Comparison of ENCODE assay signal across 13 cellular contexts in the genomic region with DNA sequence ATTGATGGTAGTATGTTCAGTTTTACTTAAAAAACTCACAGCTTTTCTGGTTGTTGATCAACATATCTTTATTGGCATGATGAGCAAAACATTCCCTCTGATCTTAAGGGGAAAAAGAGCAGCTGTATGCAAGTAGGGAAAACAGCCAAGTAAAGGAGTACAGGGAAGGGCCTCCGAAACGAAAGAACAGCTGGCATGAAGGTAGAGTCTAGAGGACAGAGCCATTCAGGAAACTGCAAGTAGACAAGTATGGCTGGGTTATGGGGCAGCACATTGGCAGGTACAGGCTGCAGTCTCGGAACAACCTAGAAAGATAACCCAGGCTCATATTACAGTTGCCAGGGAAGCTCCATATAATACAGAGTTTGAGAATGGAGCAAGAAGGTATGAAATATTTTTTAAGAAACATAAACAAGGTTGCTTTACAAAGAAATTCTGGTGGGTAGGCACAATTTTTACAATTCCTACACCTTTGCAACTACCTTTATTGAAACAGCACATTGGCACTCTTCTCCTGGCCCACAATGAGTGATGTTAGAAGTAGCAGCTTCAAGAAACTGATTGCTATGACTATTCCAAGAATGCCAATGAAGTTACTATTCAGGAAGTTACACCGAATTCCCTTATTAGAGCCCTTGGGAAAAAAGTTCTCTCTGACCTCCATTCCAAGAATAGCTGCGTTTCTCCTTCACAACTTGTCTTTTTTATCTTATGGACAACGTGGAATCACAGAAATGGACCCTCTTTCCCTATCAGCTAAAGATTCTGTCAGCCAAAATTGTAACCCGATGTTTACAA. TPM values are rescaled to one million over a fixed set of nuclear protein-coding genes. Genes with fewer than 3 reads are reported as not detected.
DNase-seq lines count a peak whose midpoint lies in the region; ATAC-seq and TF ChIP-seq lines count a peak whose summit lies in the region.
"Had no signal": no experiment of that assay in that cellular context is flagged by ENCODE, and none has a peak within 500 bp of the region (broad histone marks: within the 10 kb centered on the region; RNA-seq: fewer than 3 reads in every experiment).

No MANE protein-coding gene starts in this region.

- no peak overlapping the region for H3K9ac ChIP-seq in mammary epithelial cell (ENCODE audit: insufficient read depth, low read length)

- H3K27me3 ChIP-seq in mammary epithelial cell (ENCODE audit: insufficient read depth, low read length) (no peaks in the 10 kb centered on the region), thoracic aorta (replicated peaks; ENCODE audit: insufficient read depth) (no peaks in the 10 kb centered on the region)
- H3K27me3 ChIP-seq: heart right ventricle had no signal

- WGBS in mammary epithelial cell (ENCODE audit: low coverage, missing lambda C conversion rate) = 64% methylated on average over 7 of the region's 7 CpGs

- peaks cover 1% of the 10 kb centered on the region for H4K20me1 ChIP-seq in mammary epithelial cell (ENCODE audit: insufficient read depth, low read length)

- H3K4me1 ChIP-seq in mammary epithelial cell (ENCODE audit: insufficient read depth, low read length) = peaks cover 63% of the 10 kb centered on the region
- peaks cover 11 to 15% of the 10 kb centered on the region in 2 donors for H3K4me1 ChIP-seq in thoracic aorta (ENCODE audit: control insufficient read depth in 1 of 2, low read depth in 2 of 2)

- TF ChIP-seq CTCF in mammary epithelial cell (conservative IDR thresholded peaks at IDR 0.05 in 1 of 2, IDR thresholded peaks at IDR 0.05 in 1 of 2; ENCODE audit: extremely low read depth in 1 of 2, insufficient read depth in 1 of 2, low read depth in 1 of 2, low read length in 2 of 2) = no peak
- no peak for TF ChIP-seq CTCF in thoracic aorta (IDR thresholded peaks at IDR 0.05)

- H3K4me3 ChIP-seq in mammary epithelial cell (replicated peaks in 1 of 3; ENCODE audit: insufficient read depth in 1 of 3, low read depth in 2 of 3, low read length in 3 of 3) (no peak overlapping the region), thoracic aorta (peak overlapping the region; percentile 9)
- H3K4me3 ChIP-seq: heart right ventricle had no signal

- DNase-seq in Right ventricle myocardium superior (no peak), cardiac septum (ENCODE audit: low spot score) (no peak), mammary epithelial cell (no peak), left lobe of liver (ENCODE audit: low spot score) (no peak), thoracic aorta (ENCODE audit: low spot score) (no peak), GOT3 (lab: John Stamatoyannopoulos, UW) (no peak), ureter (ENCODE audit: low spot score) (no peak), activated gamma-delta T cell treated with Interleukin-2 at 50 U/mL for 16 hours (no peak)
- DNase-seq: ACHN; activated CD8-positive, alpha-beta memory T cell treated with anti-CD3 and anti-CD28 coated beads, Interleukin-2, amount 10 ng/mL, durations not matched to agents 7 days and 5 days; heart right ventricle; NCI-H1105; stimulated activated CD4-positive, alpha-beta T cell treated with anti-CD3 and anti-CD28 coated beads, Interleukin-1b, Interleukin-23, amount 100 ng/mL, for 48 hours had no signal

- CTCF ChIA-PET in mammary epithelial cell (lab: Charles Lee; ENCODE audit: low non-redundant PET) = no interaction called here

- H3K36me3 ChIP-seq in mammary epithelial cell (ENCODE audit: insufficient read depth, low read length) (no peaks in the 10 kb centered on the region), thoracic aorta (no peaks in the 10 kb centered on the region)
- H3K36me3 ChIP-seq: heart right ventricle had no signal

- no peaks in the 10 kb centered on the region for H3K9me3 ChIP-seq in mammary epithelial cell (replicated peaks; ENCODE audit: insufficient read depth, low read length)
- H3K9me3 ChIP-seq in thoracic aorta = no peaks in the 10 kb centered on the region
- H3K9me3 ChIP-seq: heart right ventricle had no signal

- no peak overlapping the region for H3K4me2 ChIP-seq in mammary epithelial cell (ENCODE audit: insufficient read depth, low read depth, low read length)

- H3K27ac ChIP-seq in mammary epithelial cell (ENCODE audit: insufficient read depth, low read depth, low read length) = peak overlapping the region; percentile 18
- peak overlapping the region; percentile 16 to 22 for H3K27ac ChIP-seq in thoracic aorta

- peaks cover 90% of the 10 kb centered on the region for H3K79me2 ChIP-seq in mammary epithelial cell (ENCODE audit: insufficient read depth, low read length)

- in situ Hi-C loops in mammary epithelial cell (cut with MboI; ENCODE audit: low sequenced_read_pairs in 2 of 2) = no loop called here

- H2AFZ ChIP-seq in mammary epithelial cell (ENCODE audit: low read depth, low read length) = no peak overlapping the region

- no TSS peak for BruUV-seq in mammary epithelial cell (replicated peaks; lab: Mats Ljungman, UMichigan)

- ATAC-seq in Right ventricle myocardium superior (ENCODE audit: poor library complexity) = peak; percentile 36
- ATAC-seq in left lobe of liver = peak; percentile 62
- ATAC-seq in thoracic aorta (ENCODE audit: insufficient number of reproducible peaks, low FRiP score, low read depth) = no peak
- ATAC-seq: activated CD8-positive, alpha-beta memory T cell treated with anti-CD3 and anti-CD28 coated beads, Interleukin-2, amount 10 ng/mL, durations not matched to agents 7 days and 5 days had no signal

- intact Hi-C loops in Right ventricle myocardium superior (cut with DNase I) = no loop called here
- intact Hi-C loops in cardiac septum (cut with DNase I) = no loop called here
- intact Hi-C loops in mammary epithelial cell (cut with micrococcal nuclease) = loop anchor here (5.0 kb wide), 1 partner anchor 45 kb away; a partner anchor contains a TSS

- dilution Hi-C loops in mammary epithelial cell (cut with HindIII; ENCODE audit: low sequenced_read_pairs) = no loop called here

RNA-seq across cellular contexts. Expression of a gene that starts 45.2 kb away (rescaled TPM):
- 24.2 TPM for total RNA-seq in Right ventricle myocardium superior
- 22.6 TPM for total RNA-seq in cardiac septum
- total RNA-seq in mammary epithelial cell = 10 to 100 TPM; 27.8 to 45.8 TPM
- 19.3 TPM for polyA plus RNA-seq in mammary epithelial cell
- 93.1 TPM for polyA minus RNA-seq in mammary epithelial cell
- total RNA-seq in left lobe of liver = 50.8 TPM
- total RNA-seq in thoracic aorta = 10 to 100 TPM; 26.4 to 48.6 TPM
- 49.2 TPM for total RNA-seq in ureter
